In the genomic region with DNA sequence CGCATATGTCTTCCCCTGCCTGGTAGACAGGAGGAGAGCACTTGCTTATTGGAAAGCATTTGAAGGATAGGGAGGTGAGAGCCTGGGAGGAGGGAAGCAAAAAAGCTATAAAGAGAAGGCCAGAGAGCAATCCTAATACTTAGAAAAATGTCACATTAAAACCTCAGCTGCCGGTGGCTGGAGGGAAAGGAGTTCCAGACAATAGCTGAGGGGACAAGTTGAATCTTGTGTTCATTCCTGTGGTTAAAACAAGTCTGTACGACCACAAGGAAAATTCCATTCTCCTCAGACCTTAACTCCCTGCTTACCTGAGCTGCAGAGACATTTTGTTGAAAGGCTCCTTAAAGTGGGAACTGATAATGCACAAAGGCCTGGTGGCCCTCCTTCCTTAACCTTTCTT, we compare ENCODE assay signal across 17 cellular contexts.
DNase-seq lines count a peak whose midpoint lies in the region; ATAC-seq and TF ChIP-seq lines count a peak whose summit lies in the region.
"Had no signal": no experiment of that assay in that cellular context is flagged by ENCODE, and none has a peak within 500 bp of the region (broad histone marks: within the 10 kb centered on the region; RNA-seq: fewer than 3 reads in every experiment).

No MANE protein-coding gene starts in this region.

- 0 out of 2 replicates have a peak, but pooled peaks cover 5% of the 10 kb centered on the region for H3K9me2 ChIP-seq in PC-3 (replicated peaks; ENCODE audit: low read length)

- H3K56ac ChIP-seq in H9 (ENCODE audit: insufficient read length, low read depth, low read length) = no peak overlapping the region

- no peak overlapping the region for H4K5ac ChIP-seq in H9 (ENCODE audit: insufficient read length, low read depth, low read length)

- H3K9ac ChIP-seq in PC-3 (ENCODE audit: low read length) (no peak overlapping the region), H9 (ENCODE audit: extremely low read depth, insufficient read length, low read length) (no peak overlapping the region)
- H3K9ac ChIP-seq: GM23248, KMS-11 had no signal

- no peaks in the 10 kb centered on the region; a peak in 2 of 5 replicates for H3K9me3 Mint-ChIP-seq in H9

- POLR2A ChIA-PET in PC-3 (lab: Charles Lee; ENCODE audit: unreplicated experiment) = no interaction called here

- no peak overlapping the region for H2AK5ac ChIP-seq in H9 (ENCODE audit: insufficient read length, low read length)

- DNase-seq in G401 (ENCODE audit: low spot score) (peak; percentile 17), PC-3 (peak; percentile 85), retinal pigment epithelial cell (ENCODE audit: low read depth) (peak; percentile 61), upper lobe of left lung (no peak), ecto neural progenitor cell (ENCODE audit: low spot score) (no peak), H9 (no peak), caudate nucleus (lab: John Stamatoyannopoulos, UW) (no peak)
- DNase-seq: activated CD4-positive, alpha-beta T cell treated with anti-CD3 and anti-CD28 coated beads for 4 hours; activated CD8-positive, alpha-beta memory T cell treated with anti-CD3 and anti-CD28 coated beads, Interleukin-2, amount 50 U/mL, for 48 hours; activated gamma-delta T cell; amygdala; GM23248; midbrain; NCI-H1092 treated with DMSO at 0.1 percent for 48 hours; testis had no signal

- no peak for TF ChIP-seq CTCF in PC-3 (conservative IDR thresholded peaks at IDR 0.05; ENCODE audit: low read depth, low read length)
- TF ChIP-seq CTCF in retinal pigment epithelial cell (conservative IDR thresholded peaks at IDR 0.05; ENCODE audit: low read depth, low read length) = no peak
- TF ChIP-seq CTCF in upper lobe of left lung (IDR thresholded peaks at IDR 0.05) = no peak
- TF ChIP-seq CTCF in H9 (conservative IDR thresholded peaks at IDR 0.05) = no peak

- H3K4me1 Mint-ChIP-seq in H9 = peaks cover 13 to 24% of the 10 kb centered on the region in 2 experiments

- CTCF ChIA-PET in PC-3 (lab: Charles Lee) = interaction anchor here (0.7 to 0.8 kb wide), 2 partner anchors 15 to 125 kb away, joined by 4 read pairs; no protein-coding TSS in a partner anchor

- no peaks in the 10 kb centered on the region for H3K79me2 ChIP-seq in PC-3 (ENCODE audit: low read length)
- H3K79me2 ChIP-seq in H9 (ENCODE audit: insufficient read depth, low read length) = no peaks in the 10 kb centered on the region

- H3K4me1 ChIP-seq in PC-3 (ENCODE audit: insufficient read depth, low read length) (peaks cover 59% of the 10 kb centered on the region), esophagus (ENCODE audit: control insufficient read depth in 2 of 2, insufficient read depth in 2 of 2, low read length in 1 of 2) (peaks cover 0 to 9% of the 10 kb centered on the region in 2 donors), upper lobe of left lung (no peaks in the 10 kb centered on the region), H9 (ENCODE audit: insufficient read depth, low read length) (peaks cover 10% of the 10 kb centered on the region)
- H3K4me1 ChIP-seq: testis had no signal

- no peaks in the 10 kb centered on the region; the same call in 1 of the 2 replicates for H3K27me3 Mint-ChIP-seq in H9 (ENCODE audit: low read depth)

- no peak for TF ChIP-seq POLR2A in upper lobe of left lung (IDR thresholded peaks at IDR 0.05)

- H2AFZ ChIP-seq in PC-3 (ENCODE audit: low read length) = peak overlapping the region; percentile 35
- no peak overlapping the region for H2AFZ ChIP-seq in H9 (ENCODE audit: low read length)
- H2AFZ ChIP-seq: GM23248 had no signal

- H2BK120ac ChIP-seq in H9 (ENCODE audit: low read depth, low read length, poor library complexity, severe bottlenecking) = no peak overlapping the region

- no peak overlapping the region for H3T11ph ChIP-seq in H9 (ENCODE audit: low read length)

- intact Hi-C loops in PC-3 (cut with micrococcal nuclease) = no loop called here

- TF ChIP-seq EP300 in upper lobe of left lung (IDR thresholded peaks at IDR 0.05) = no peak

- peak overlapping the region; percentile 35 for H3K27ac ChIP-seq in PC-3 (ENCODE audit: low read length)
- H3K27ac ChIP-seq in esophagus (ENCODE audit: low read depth in 2 of 2, low read length in 1 of 2) = peak overlapping the region; percentile 68 to 82
- H3K27ac ChIP-seq in upper lobe of left lung = no peak overlapping the region
- H3K27ac ChIP-seq in H9 (ENCODE audit: insufficient read length, low read depth, low read length) = no peak overlapping the region
- H3K27ac ChIP-seq in caudate nucleus (ENCODE audit: low read depth, low read length) = no peak overlapping the region
- H3K27ac ChIP-seq: GM23248, KMS-11, testis had no signal

- H3K36me3 Mint-ChIP-seq in H9 (ENCODE audit: insufficient read depth in 1 of 3, low read depth in 3 of 3) = peaks cover 0 to 6% (median 2%) of the 10 kb centered on the region in 3 experiments; a peak in 1 of 7 replicates

- no peaks in the 10 kb centered on the region for H3K79me1 ChIP-seq in H9 (ENCODE audit: insufficient read depth, low read depth, low read length, poor library complexity, severe bottlenecking)

- 41 to 56% methylated on average over 3 of the region's 3 CpGs for WGBS in esophagus, 2 donors
- WGBS in upper lobe of left lung, 2 donors = 58 to 65% methylated on average over 3 of the region's 3 CpGs
- WGBS in H9 (ENCODE audit: extremely low coverage, insufficient read length, low lambda C conversion rate) = no CpG with 5 or more reads among the region's 3 CpGs

- no peak overlapping the region for H2BK20ac ChIP-seq in H9 (ENCODE audit: low read depth, low read length, poor library complexity, severe bottlenecking)

- H2BK15ac ChIP-seq in H9 (ENCODE audit: low read depth, low read length) = no peak overlapping the region

- H2BK5ac ChIP-seq in H9 (ENCODE audit: insufficient read length, low read length) = no peak overlapping the region

- no peak overlapping the region for H4K8ac ChIP-seq in H9 (replicated peaks; ENCODE audit: insufficient read length, low read depth, low read length)

- no TSS peak for BruUV-seq in PC-3 (replicated peaks; lab: Mats Ljungman, UMichigan)

- no peak overlapping the region for H3K27ac Mint-ChIP-seq in H9

- H3K4me3 ChIP-seq in PC-3 (ENCODE audit: low read length) = no peak overlapping the region
- no peak overlapping the region for H3K4me3 ChIP-seq in esophagus (ENCODE audit: low read depth in 1 of 2, low read length in 2 of 2)
- no peak overlapping the region for H3K4me3 ChIP-seq in retinal pigment epithelial cell (ENCODE audit: low read length)
- H3K4me3 ChIP-seq in upper lobe of left lung = no peak overlapping the region
- H3K4me3 ChIP-seq: GM23248, testis had no signal

- ATAC-seq in PC-3 = peak; percentile 19; the same call in 1 of the 2 replicates
- no peak for ATAC-seq in upper lobe of left lung (ENCODE audit: low FRiP score in 2 of 2)

- no peak overlapping the region for H3K23ac ChIP-seq in H9 (ENCODE audit: insufficient read length, low read depth, low read length)

- H3K27me3 ChIP-seq in PC-3 (ENCODE audit: low read length) (no peaks in the 10 kb centered on the region), esophagus (ENCODE audit: control insufficient read depth in 1 of 2, insufficient read depth in 2 of 2, low read length in 2 of 2) (no peaks in the 10 kb centered on the region), upper lobe of left lung (no peaks in the 10 kb centered on the region), H9 (ENCODE audit: insufficient read depth, low read length) (no peaks in the 10 kb centered on the region)
- H3K27me3 ChIP-seq: testis had no signal

- H3K18ac ChIP-seq in H9 (ENCODE audit: insufficient read length, low read depth, low read length) = no peak overlapping the region

- H3K36me3 ChIP-seq in PC-3 (ENCODE audit: low read depth, low read length) (no peaks in the 10 kb centered on the region; the same call in 1 of the 2 replicates), esophagus (ENCODE audit: control insufficient read depth in 2 of 2, insufficient read depth in 2 of 2, low read length in 1 of 2) (no peaks in the 10 kb centered on the region), upper lobe of left lung (no peaks in the 10 kb centered on the region)

- in situ Hi-C loops in G401 (cut with HindIII; ENCODE audit: low sequenced_read_pairs) = no loop called here

- H3K9me3 ChIP-seq in PC-3 (ENCODE audit: low read length) (no peaks in the 10 kb centered on the region), esophagus (ENCODE audit: control insufficient read depth in 2 of 2, insufficient read depth in 1 of 2, low read depth in 1 of 2, low read length in 1 of 2) (no peaks in the 10 kb centered on the region), upper lobe of left lung (no peaks in the 10 kb centered on the region), H9 (ENCODE audit: control insufficient read depth, low read depth, low read length) (no peaks in the 10 kb centered on the region)
- H3K9me3 ChIP-seq: testis had no signal

- no peak overlapping the region for H3K4ac ChIP-seq in H9 (ENCODE audit: low read depth, low read length)

- H3K4me2 ChIP-seq in PC-3 (ENCODE audit: low read length) (peak overlapping the region; percentile 13; the same call in 1 of the 2 replicates), H9 (ENCODE audit: insufficient read depth, insufficient read length, low read length) (no peak overlapping the region)
- H3K4me2 ChIP-seq: KMS-11 had no signal

- no peaks in the 10 kb centered on the region for H3K23me2 ChIP-seq in H9 (ENCODE audit: insufficient read length, low read depth, low read length, poor library complexity, severe bottlenecking)

- no peak overlapping the region for H3K4me3 Mint-ChIP-seq in H9

- no peak overlapping the region for H3K14ac ChIP-seq in H9 (ENCODE audit: insufficient read depth, low read length)

- peaks cover 26% of the 10 kb centered on the region for H3F3A ChIP-seq in PC-3 (ENCODE audit: low read length, unreplicated experiment)

- no peak overlapping the region for H4K91ac ChIP-seq in H9 (ENCODE audit: insufficient read length, low read depth, low read length)

- no peaks in the 10 kb centered on the region for H4K20me1 ChIP-seq in PC-3 (ENCODE audit: low read length)
- no peaks in the 10 kb centered on the region for H4K20me1 ChIP-seq in H9 (ENCODE audit: control insufficient read depth, insufficient read depth, insufficient read length)

- H2BK12ac ChIP-seq in H9 (ENCODE audit: insufficient read length, low read depth, low read length) = no peak overlapping the region

Comparison
In these comparisons a context has a peak if more than half of its experiments do, and no peak if none do; other contexts are left out.
1. DNase-seq: peak in G401 (single experiment), PC-3 (single experiment) and retinal pigment epithelial cell (single experiment); none in upper lobe of left lung (0 of 2), ecto neural progenitor cell (single experiment), H9 (single experiment) and caudate nucleus (0 of 61).
2. H3K27ac ChIP-seq: peak in PC-3 (single experiment) and esophagus (2 of 2); none in upper lobe of left lung (0 of 4), H9 (single experiment) and caudate nucleus (single experiment).